Comparison of ENCODE assay signal across 1 cellular context in the genomic region with DNA sequence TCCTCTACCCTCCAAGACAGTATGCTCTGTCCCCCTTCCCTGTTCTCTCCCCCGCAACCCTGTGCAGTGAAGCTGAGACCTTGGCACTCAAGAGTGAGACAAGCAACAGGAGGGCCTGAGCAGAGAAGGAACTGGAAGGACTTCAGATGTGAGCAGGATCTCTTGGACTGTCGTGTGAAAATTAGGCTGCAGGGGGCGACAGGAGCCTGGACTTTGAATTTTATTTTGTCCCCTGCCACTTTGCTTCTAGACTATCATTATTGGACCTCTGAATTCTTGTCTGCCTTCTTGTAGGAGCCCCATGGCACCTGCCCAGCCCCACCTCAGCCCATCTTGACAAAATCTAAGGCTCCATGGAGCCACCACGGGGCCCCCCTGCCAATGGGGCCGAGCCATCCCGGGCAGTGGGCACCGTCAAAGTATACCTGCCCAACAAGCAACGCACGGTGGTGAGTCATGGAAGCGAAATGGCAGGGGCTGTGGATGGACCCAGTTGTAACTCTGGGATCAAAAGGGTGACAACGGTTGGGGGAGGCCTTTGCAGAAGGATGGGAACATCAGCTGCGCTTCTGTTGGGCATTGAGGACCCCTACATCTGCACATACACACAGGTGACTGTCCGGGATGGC.
TF ChIP-seq lines count a peak whose summit lies in the region.

No MANE protein-coding gene starts in this region.

TF ChIP-seq in K562, 482 proteins besides CTCF, POLR2A, EP300 and RAD21 (continued from another document):
- TF ChIP-seq, protein P1, sequence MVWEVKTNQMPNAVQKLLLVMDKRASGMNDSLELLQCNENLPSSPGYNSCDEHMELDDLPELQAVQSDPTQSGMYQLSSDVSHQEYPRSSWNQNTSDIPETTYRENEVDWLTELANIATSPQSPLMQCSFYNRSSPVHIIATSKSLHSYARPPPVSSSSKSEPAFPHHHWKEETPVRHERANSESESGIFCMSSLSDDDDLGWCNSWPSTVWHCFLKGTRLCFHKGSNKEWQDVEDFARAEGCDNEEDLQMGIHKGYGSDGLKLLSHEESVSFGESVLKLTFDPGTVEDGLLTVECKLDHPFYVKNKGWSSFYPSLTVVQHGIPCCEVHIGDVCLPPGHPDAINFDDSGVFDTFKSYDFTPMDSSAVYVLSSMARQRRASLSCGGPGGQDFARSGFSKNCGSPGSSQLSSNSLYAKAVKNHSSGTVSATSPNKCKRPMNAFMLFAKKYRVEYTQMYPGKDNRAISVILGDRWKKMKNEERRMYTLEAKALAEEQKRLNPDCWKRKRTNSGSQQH (CRISPR knock-in tag; IDR thresholded peaks at IDR 0.05) = no peak
- TF ChIP-seq BRD9 (IDR thresholded peaks at IDR 0.05; ENCODE audit: low read depth, partially characterized antibody) (peak; percentile 59), SMC3 (conservative IDR thresholded peaks at IDR 0.05; ENCODE audit: insufficient read depth, low read depth, low read length) (peak; percentile 50; the same call in 1 of the 2 replicates), POLR2G (IDR thresholded peaks at IDR 0.05; ENCODE audit: low read depth, low read length) (peak; percentile 18; the same call in 1 of the 2 replicates), RBFOX2 (IDR thresholded peaks at IDR 0.05; ENCODE audit: low read depth, low read length) (peak; percentile 61), ARID3A (IDR thresholded peaks at IDR 0.05; ENCODE audit: borderline replicate concordance, low read depth, low read length) (0 out of 2 replicates have a peak, but pooled peaks have one; percentile 29), CXXC5 (CRISPR knock-in tag; IDR thresholded peaks at IDR 0.05) (0 out of 2 replicates have a peak, but pooled peaks have one; percentile 13), STAT5A (IDR thresholded peaks at IDR 0.05; ENCODE audit: borderline replicate concordance, low read length) (no peak), DEAF1 (CRISPR knock-in tag; IDR thresholded peaks at IDR 0.05) (peak; percentile 58; the same call in 1 of the 2 replicates), DMBX1 (CRISPR knock-in tag; IDR thresholded peaks at IDR 0.05; ENCODE audit: borderline replicate concordance) (peak; percentile 59; the same call in 1 of the 2 replicates), ZNF589 (CRISPR knock-in tag; IDR thresholded peaks at IDR 0.05; ENCODE audit: low read depth) (peak; percentile 19; the same call in 1 of the 2 replicates), ILF3 (IDR thresholded peaks at IDR 0.05; ENCODE audit: borderline replicate concordance) (no peak)
- TF ChIP-seq, protein P2, sequence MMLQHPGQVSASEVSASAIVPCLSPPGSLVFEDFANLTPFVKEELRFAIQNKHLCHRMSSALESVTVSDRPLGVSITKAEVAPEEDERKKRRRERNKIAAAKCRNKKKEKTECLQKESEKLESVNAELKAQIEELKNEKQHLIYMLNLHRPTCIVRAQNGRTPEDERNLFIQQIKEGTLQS (IDR thresholded peaks at IDR 0.05) = peak; percentile 35; the same call in 1 of the 2 replicates
- TF ChIP-seq, protein P2 (CRISPR knock-in tag; conservative IDR thresholded peaks at IDR 0.05) = no peak
TF ChIP-seq in K562: peak in this region for 10.
